Comparison of ENCODE assay signal across 16 cellular contexts in the genomic region with DNA sequence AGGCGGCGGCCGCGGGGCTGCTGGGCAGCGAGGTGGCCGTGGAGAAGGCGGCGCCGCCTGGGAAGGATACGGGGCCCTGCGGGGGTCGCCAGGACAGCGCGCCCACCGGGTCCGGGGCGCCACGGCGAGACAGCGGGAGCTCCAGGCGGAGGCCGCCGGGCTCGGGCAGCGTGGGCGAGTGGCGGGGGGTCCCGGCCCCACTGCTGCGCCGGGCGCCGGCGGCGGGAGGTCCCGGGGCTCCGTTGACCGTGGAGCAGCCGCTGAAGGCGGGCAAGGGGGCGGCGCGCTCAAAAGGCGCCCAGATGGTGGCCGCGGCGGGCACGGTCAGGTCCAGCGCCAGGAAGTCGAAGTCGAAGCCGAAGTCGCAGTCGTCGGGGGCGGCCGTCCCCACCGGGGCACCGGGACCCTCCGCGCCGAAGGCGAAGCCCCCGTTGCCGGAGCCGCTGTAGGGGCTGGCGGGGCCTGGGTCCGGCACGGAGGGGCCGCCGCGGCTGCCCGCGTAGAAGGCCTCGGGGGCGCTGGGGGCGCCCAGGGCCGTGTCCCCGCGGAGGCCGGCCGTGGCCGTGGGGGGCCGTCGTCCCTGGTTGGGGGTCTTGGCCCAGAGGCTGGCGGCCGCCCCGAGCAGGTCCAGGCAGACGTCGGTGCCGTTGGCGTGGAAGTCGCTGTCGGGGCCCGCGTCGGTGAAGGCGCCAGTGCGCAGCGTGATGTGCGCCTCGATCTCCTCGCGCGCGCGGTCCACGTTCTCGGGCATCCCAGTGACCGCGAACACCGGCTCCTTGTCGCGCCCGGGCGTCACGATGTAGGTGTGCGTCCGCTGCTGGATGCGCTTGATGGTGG. TPM values are rescaled to one million over a fixed set of nuclear protein-coding genes. Genes with fewer than 3 reads are reported as not detected.
DNase-seq lines count a peak whose midpoint lies in the region; ATAC-seq, FAIRE-seq and TF ChIP-seq lines count a peak whose summit lies in the region.
"Had no signal": no experiment of that assay in that cellular context is flagged by ENCODE, and none has a peak within 500 bp of the region (broad histone marks: within the 10 kb centered on the region; RNA-seq: fewer than 3 reads in every experiment).

No MANE protein-coding gene starts in this region.

- no peaks in the 10 kb centered on the region for H3K9me1 ChIP-seq in endothelial cell of umbilical vein (replicated peaks; ENCODE audit: control insufficient read depth, extremely low read depth, insufficient read depth, low read length)

- H3K27me3 ChIP-seq in endothelial cell of umbilical vein (ENCODE audit: control insufficient read depth in 2 of 2, insufficient read depth in 2 of 2, low read length in 2 of 2) (no peaks in the 10 kb centered on the region), testis (no peaks in the 10 kb centered on the region), thyroid gland (no peaks in the 10 kb centered on the region)
- H3K27me3 ChIP-seq: BLaER1 had no signal

- H3K9me3 Mint-ChIP-seq in stimulated activated naive CD8-positive, alpha-beta T cell treated with anti-CD3 and anti-CD28 coated beads, Interleukin-15, amount 100 ng/mL, for 72 hours = no peaks in the 10 kb centered on the region
- H3K9me3 Mint-ChIP-seq: CD4-positive, alpha-beta memory T cell; H9 had no signal

- BruUV-seq in endothelial cell of umbilical vein (replicated peaks; lab: Mats Ljungman, UMichigan) = TSS peak; percentile 43

- no peak overlapping the region for H2AFZ ChIP-seq in endothelial cell of umbilical vein (ENCODE audit: low read depth, low read length)

- in situ Hi-C loops in GM13976 (cut with MboI; ENCODE audit: low sequenced_read_pairs, unreplicated experiment) = no loop called here

- no peaks in the 10 kb centered on the region for H3K4me1 ChIP-seq in endothelial cell of umbilical vein (ENCODE audit: control insufficient read depth, extremely low read depth, insufficient read depth, low read length)
- H3K4me1 ChIP-seq in testis = no peaks in the 10 kb centered on the region
- no peaks in the 10 kb centered on the region for H3K4me1 ChIP-seq in thyroid gland

- no peak for TF ChIP-seq POLR2A in endothelial cell of umbilical vein (IDR thresholded peaks at IDR 0.05; ENCODE audit: low read depth, low read length)
- no peak for TF ChIP-seq POLR2A in testis (IDR thresholded peaks at IDR 0.05)
- no peak for TF ChIP-seq POLR2A in thyroid gland (IDR thresholded peaks at IDR 0.05)

- intact Hi-C loops in endothelial cell of umbilical vein (cut with micrococcal nuclease) (no loop called here), testis (cut with DNase I; ENCODE audit: low total_unique reads) (no loop called here), thyroid gland (cut with DNase I) (loop anchor here (10.0 kb wide), 1 partner anchor 259 kb away; a partner anchor contains a TSS)

- no peak overlapping the region for H3K9ac ChIP-seq in endothelial cell of umbilical vein (replicated peaks; ENCODE audit: extremely low read depth, insufficient read depth, low read length)
- H3K9ac ChIP-seq: BLaER1 had no signal

- POLR2A ChIA-PET in endothelial cell of umbilical vein (lab: Charles Lee) = no interaction called here

- DNase-seq in stimulated activated naive CD8-positive, alpha-beta T cell treated with anti-CD3 and anti-CD28 coated beads, Interleukin-15, amount 100 ng/mL, for 72 hours = no peak
- no peak for DNase-seq in stimulated activated naive CD8-positive, alpha-beta T cell treated with anti-CD3 and anti-CD28 coated beads, Interleukin-15, Interleukin-2, amounts not matched to agents 100 U/mL and 50 U/mL, for 24 hours
- DNase-seq in endothelial cell of umbilical vein (ENCODE audit: low read depth, low spot score) (no peak), testis (no peak), GM13976 (ENCODE audit: low spot score) (no peak), thyroid gland (no peak)
- DNase-seq: 8988T; CD4-positive, alpha-beta memory T cell; DMS79 treated with DMSO at 0.1 percent for 48 hours; GF-D8; GOT3; H9 had no signal

- H3K4me3 ChIP-seq in endothelial cell of umbilical vein (replicated peaks in 1 of 3; ENCODE audit: insufficient read depth in 1 of 3, low read depth in 1 of 3, low read length in 3 of 3) (no peak overlapping the region), testis (peak overlapping the region; percentile 12 to 31), thyroid gland (replicated peaks in 1 of 3) (no peak overlapping the region)
- H3K4me3 ChIP-seq: BLaER1 had no signal

- 60 to 89% methylated on average over 65 to 114 of the region's 119 CpGs for WGBS in testis, 2 donors
- WGBS in thyroid gland, 2 donors = 97% methylated on average over 75 to 87 of the region's 119 CpGs

- no peaks in the 10 kb centered on the region for H3K4me1 Mint-ChIP-seq in stimulated activated naive CD8-positive, alpha-beta T cell treated with anti-CD3 and anti-CD28 coated beads, Interleukin-15, amount 100 ng/mL, for 72 hours
- H3K4me1 Mint-ChIP-seq: CD14-positive monocyte; CD4-positive, alpha-beta memory T cell had no signal

- TF ChIP-seq CTCF in endothelial cell of umbilical vein (IDR thresholded peaks at IDR 0.05; ENCODE audit: extremely low read depth in 1 of 2, insufficient read depth in 1 of 2, low read depth in 1 of 2, low read length in 2 of 2) = no peak
- no peak for TF ChIP-seq CTCF in testis (IDR thresholded peaks at IDR 0.05)
- no peak for TF ChIP-seq CTCF in GM13976 (IDR thresholded peaks at IDR 0.05; ENCODE audit: borderline replicate concordance, control extremely low read depth, extremely low read depth, insufficient read depth, missing control alignments)
- no peak for TF ChIP-seq CTCF in thyroid gland (IDR thresholded peaks at IDR 0.05)

- H3K79me2 ChIP-seq in endothelial cell of umbilical vein (ENCODE audit: control insufficient read depth, insufficient read depth, low read length) = peaks cover 33% of the 10 kb centered on the region

- FAIRE-seq in endothelial cell of umbilical vein (lab: Jason Lieb, UNC) = no peak

- dilution Hi-C loops in endothelial cell of umbilical vein (cut with MboI; ENCODE audit: extremely low pct_ligation_motif_present, low sequenced_read_pairs) = no loop called here

- CTCF ChIA-PET in endothelial cell of umbilical vein (lab: Charles Lee) = no interaction called here

- H3K9me3 ChIP-seq in endothelial cell of umbilical vein (replicated peaks; ENCODE audit: control insufficient read depth, insufficient read depth, low read length) (no peaks in the 10 kb centered on the region), testis (no peaks in the 10 kb centered on the region), thyroid gland (no peaks in the 10 kb centered on the region)

- no peaks in the 10 kb centered on the region for H4K20me1 ChIP-seq in endothelial cell of umbilical vein (replicated peaks; ENCODE audit: control insufficient read depth, extremely low read depth, insufficient read depth, low read length)

- no peak overlapping the region for H3K4me3 Mint-ChIP-seq in stimulated activated naive CD8-positive, alpha-beta T cell treated with anti-CD3 and anti-CD28 coated beads, Interleukin-15, amount 100 ng/mL, for 72 hours
- H3K4me3 Mint-ChIP-seq: CD14-positive monocyte; CD4-positive, alpha-beta memory T cell; H9 had no signal

- H3K4me2 ChIP-seq in endothelial cell of umbilical vein (ENCODE audit: insufficient read depth, low read length) = no peak overlapping the region
- H3K4me2 ChIP-seq: BLaER1 had no signal

- no peak overlapping the region for H3K27ac Mint-ChIP-seq in stimulated activated naive CD8-positive, alpha-beta T cell treated with anti-CD3 and anti-CD28 coated beads, Interleukin-15, amount 100 ng/mL, for 72 hours
- H3K27ac Mint-ChIP-seq: CD14-positive monocyte; CD4-positive, alpha-beta memory T cell had no signal

- H3K27ac ChIP-seq in endothelial cell of umbilical vein (ENCODE audit: insufficient read depth, low read depth, low read length) (no peak overlapping the region), testis (no peak overlapping the region), thyroid gland (no peak overlapping the region)
- H3K27ac ChIP-seq: BLaER1 had no signal

- peaks cover 13% of the 10 kb centered on the region for H3K27me3 Mint-ChIP-seq in stimulated activated naive CD8-positive, alpha-beta T cell treated with anti-CD3 and anti-CD28 coated beads, Interleukin-15, amount 100 ng/mL, for 72 hours

- ATAC-seq in stimulated activated naive CD8-positive, alpha-beta T cell treated with anti-CD3 and anti-CD28 coated beads, Interleukin-15, amount 100 ng/mL, for 72 hours = peak; percentile 67
- no peak for ATAC-seq in stimulated activated naive CD8-positive, alpha-beta T cell treated with anti-CD3 and anti-CD28 coated beads, Interleukin-15, Interleukin-2, amounts not matched to agents 100 U/mL and 50 U/mL, for 24 hours

- H3K36me3 ChIP-seq in endothelial cell of umbilical vein (ENCODE audit: control insufficient read depth in 2 of 2, extremely low read depth in 1 of 2, insufficient read depth in 2 of 2, low read length in 2 of 2) (peaks cover 10 to 14% of the 10 kb centered on the region in 2 experiments), testis (ENCODE audit: low read depth, missing control alignments) (no peaks in the 10 kb centered on the region), thyroid gland (peaks cover 0 to 4% of the 10 kb centered on the region in 2 donors)

RNA-seq across cellular contexts. Expression of a gene that starts 12.1 kb away (rescaled TPM):
- total RNA-seq in endothelial cell of umbilical vein = 96.7 and 98.5 TPM in 2 replicates
- 30.0 and 45.7 TPM in 2 replicates for polyA plus RNA-seq in endothelial cell of umbilical vein
- 9.6 and 20.1 TPM in 2 replicates for polyA plus RNA-seq in endothelial cell of umbilical vein (2011; cell fraction: cytosol; rRNA removed)
- polyA plus RNA-seq in endothelial cell of umbilical vein (2011; cell fraction: nucleus; rRNA removed) = 7.9 and 8.8 TPM in 2 replicates
- polyA plus RNA-seq in endothelial cell of umbilical vein (2012) = 15.5 and 28.4 TPM in 2 replicates
- 16.5 and 24.0 TPM in 2 replicates for polyA minus RNA-seq in endothelial cell of umbilical vein
- 35.4 TPM for polyA minus RNA-seq in endothelial cell of umbilical vein (2011; cell fraction: cytosol; rRNA and poly(A)+ RNA removed)
- polyA minus RNA-seq in endothelial cell of umbilical vein (2011; cell fraction: nucleus; rRNA and poly(A)+ RNA removed) = 6.3 and 18.9 TPM in 2 replicates
- 100 to 1,000 TPM; 127 to 211 TPM for total RNA-seq in testis
- polyA plus RNA-seq in testis (ENCODE audit: insufficient read depth, low read depth, low replicate concordance) = 45.6 TPM
- total RNA-seq in thyroid gland = 10 to 100 TPM; 18.4 to 31.8 (median 26.4) TPM

RNA-seq across cellular contexts. Expression of a gene that starts 32.1 kb away (rescaled TPM):
- total RNA-seq in endothelial cell of umbilical vein = not detected in 2 replicates
- polyA plus RNA-seq in endothelial cell of umbilical vein = not detected in 2 replicates
- not detected in 2 replicates for polyA plus RNA-seq in endothelial cell of umbilical vein (2011; cell fraction: cytosol; rRNA removed)
- 0.07 TPM in 1 of 2 replicates, not detected in the other for polyA plus RNA-seq in endothelial cell of umbilical vein (2011; cell fraction: nucleus; rRNA removed)
- polyA plus RNA-seq in endothelial cell of umbilical vein (2012) = 0.19 TPM in 1 of 2 replicates, not detected in the other
- polyA minus RNA-seq in endothelial cell of umbilical vein = not detected in 2 replicates
- polyA minus RNA-seq in endothelial cell of umbilical vein (2011; cell fraction: cytosol; rRNA and poly(A)+ RNA removed) = not detected
- not detected in 2 replicates for polyA minus RNA-seq in endothelial cell of umbilical vein (2011; cell fraction: nucleus; rRNA and poly(A)+ RNA removed)
- 10 to 100 TPM; 13.4 to 31.5 TPM for total RNA-seq in testis
- polyA plus RNA-seq in testis (ENCODE audit: insufficient read depth, low read depth, low replicate concordance) = 2.4 TPM
- total RNA-seq in thyroid gland = not detected
- total RNA-seq: A673; CD4-positive, alpha-beta memory T cell had no signal
- polyA plus RNA-seq: AG04450; CD14-positive monocyte; CD4-positive, alpha-beta memory T cell had no signal

RNA-seq across cellular contexts. Expression of a gene that starts 36.6 kb away (rescaled TPM):
- total RNA-seq in endothelial cell of umbilical vein = 120 and 121 TPM in 2 replicates
- 96.8 and 115 TPM in 2 replicates for polyA plus RNA-seq in endothelial cell of umbilical vein
- 51.3 and 79.1 TPM in 2 replicates for polyA plus RNA-seq in endothelial cell of umbilical vein (2011; cell fraction: cytosol; rRNA removed)
- polyA plus RNA-seq in endothelial cell of umbilical vein (2011; cell fraction: nucleus; rRNA removed) = 104 and 107 TPM in 2 replicates
- 58.1 and 61.5 TPM in 2 replicates for polyA plus RNA-seq in endothelial cell of umbilical vein (2012)
- polyA minus RNA-seq in endothelial cell of umbilical vein = 53.4 and 63.3 TPM in 2 replicates
- polyA minus RNA-seq in endothelial cell of umbilical vein (2011; cell fraction: cytosol; rRNA and poly(A)+ RNA removed) = 88.7 TPM
- 34.2 and 42.2 TPM in 2 replicates for polyA minus RNA-seq in endothelial cell of umbilical vein (2011; cell fraction: nucleus; rRNA and poly(A)+ RNA removed)
- 100 to 1,000 TPM; 146 to 153 TPM for total RNA-seq in testis
- polyA plus RNA-seq in testis (ENCODE audit: insufficient read depth, low read depth, low replicate concordance) = 78.3 TPM
- 100 to 1,000 TPM in 3 of 4 donors, 10 to 100 TPM in 1; 58.2 to 149 (median 115) TPM for total RNA-seq in thyroid gland

RNA-seq across cellular contexts. Expression of a gene that starts 43.2 kb away (rescaled TPM):
- not detected in 2 replicates for total RNA-seq in endothelial cell of umbilical vein
- 0.07 TPM in 1 of 2 replicates, not detected in the other for polyA plus RNA-seq in endothelial cell of umbilical vein
- 0.01 TPM in 1 of 2 replicates, not detected in the other for polyA plus RNA-seq in endothelial cell of umbilical vein (2011; cell fraction: cytosol; rRNA removed)
- not detected in 2 replicates for polyA plus RNA-seq in endothelial cell of umbilical vein (2011; cell fraction: nucleus; rRNA removed)
- not detected in 2 replicates for polyA plus RNA-seq in endothelial cell of umbilical vein (2012)
- polyA minus RNA-seq in endothelial cell of umbilical vein = 0.08 TPM in 1 of 2 replicates, not detected in the other
- polyA minus RNA-seq in endothelial cell of umbilical vein (2011; cell fraction: cytosol; rRNA and poly(A)+ RNA removed) = 21.5 TPM
- not detected in 2 replicates for polyA minus RNA-seq in endothelial cell of umbilical vein (2011; cell fraction: nucleus; rRNA and poly(A)+ RNA removed)
- 10 to 100 TPM; 10.7 to 17.9 TPM for total RNA-seq in testis
- 7.2 TPM for polyA plus RNA-seq in testis (ENCODE audit: insufficient read depth, low read depth, low replicate concordance)
- total RNA-seq in thyroid gland = 1 to 10 TPM in 2 of 4 donors, under 1 TPM in 2; 0.27 to 5.1 (median 2.5) TPM
- polyA plus RNA-seq: CD14-positive monocyte had no signal

RNA-seq across cellular contexts. Expression of a gene that starts 49.2 kb away (rescaled TPM):
- total RNA-seq in endothelial cell of umbilical vein = 210 and 223 TPM in 2 replicates
- polyA plus RNA-seq in endothelial cell of umbilical vein = 165 and 262 TPM in 2 replicates
- polyA plus RNA-seq in endothelial cell of umbilical vein (2011; cell fraction: cytosol; rRNA removed) = 156 and 199 TPM in 2 replicates
- 42.6 and 62.7 TPM in 2 replicates for polyA plus RNA-seq in endothelial cell of umbilical vein (2011; cell fraction: nucleus; rRNA removed)
- 156 and 442 TPM in 2 replicates for polyA plus RNA-seq in endothelial cell of umbilical vein (2012)
- 22.1 and 26.8 TPM in 2 replicates for polyA minus RNA-seq in endothelial cell of umbilical vein
- 28.5 TPM for polyA minus RNA-seq in endothelial cell of umbilical vein (2011; cell fraction: cytosol; rRNA and poly(A)+ RNA removed)
- polyA minus RNA-seq in endothelial cell of umbilical vein (2011; cell fraction: nucleus; rRNA and poly(A)+ RNA removed) = 16.0 and 19.6 TPM in 2 replicates
- 10 to 100 TPM; 45.8 to 60.8 TPM for total RNA-seq in testis
- 105 TPM for polyA plus RNA-seq in testis (ENCODE audit: insufficient read depth, low read depth, low replicate concordance)
- total RNA-seq in thyroid gland = 100 to 1,000 TPM in 1 of 4 donors, 10 to 100 TPM in 3; 52.0 to 154 (median 61.9) TPM

Comparison
In these comparisons a context has a peak if more than half of its experiments do, and no peak if none do; other contexts are left out.
1. H3K4me3 ChIP-seq: peak in testis (2 of 2); none in endothelial cell of umbilical vein (0 of 3) and thyroid gland (0 of 3).
2. RNA of a gene that starts 32.1 kb away (total RNA-seq): 13.4 to 31.5 TPM in testis; not detected in thyroid gland and not detected in endothelial cell of umbilical vein; every median in the first group is over 10 times any median in the second.